ENCODE assay signal across 22 cellular contexts in the genomic region with DNA sequence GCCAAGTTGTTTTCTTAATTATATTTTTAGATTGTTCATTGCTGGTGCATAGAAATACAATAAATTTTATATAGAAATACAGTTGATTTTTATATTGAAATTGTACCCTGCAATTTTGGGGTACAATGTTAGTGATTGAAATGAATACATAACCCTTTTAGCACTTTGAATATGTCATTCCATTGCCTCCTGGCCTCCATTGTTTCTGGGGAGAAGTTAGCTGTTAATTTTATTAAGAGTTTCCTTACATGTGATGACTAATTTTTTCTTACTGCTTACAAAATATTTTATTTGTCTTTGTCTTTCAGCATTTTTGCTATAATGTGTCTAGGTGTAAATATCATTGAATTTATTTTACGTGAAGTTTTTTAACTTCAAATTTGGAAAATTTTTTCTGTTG.
"Had no signal": no experiment of that assay in that cellular context is flagged by ENCODE, and none has a peak within 500 bp of the region (broad histone marks: within the 10 kb centered on the region; RNA-seq: fewer than 3 reads in every experiment).

No MANE protein-coding gene starts in this region.

- H3K4me2 ChIP-seq: KMS-11, SK-N-SH had no signal

- H3K9ac ChIP-seq: KMS-11, SK-N-SH had no signal

- ATAC-seq: K562, Panc1, PC-3 had no signal

- H3K27ac Mint-ChIP-seq: IgD-negative memory B cell had no signal

- H3K4me1 Mint-ChIP-seq: IgD-negative memory B cell had no signal

- H3K4me3 Mint-ChIP-seq: IgD-negative memory B cell had no signal

- H3K27ac ChIP-seq: KMS-11, RWPE1 had no signal

- H3K36me3 Mint-ChIP-seq: IgD-negative memory B cell had no signal

- H3K27me3 Mint-ChIP-seq: IgD-negative memory B cell had no signal

- DNase-seq: NCI-H1092, NCI-H1105 treated with DMSO at 0.1 percent for 48 hours, NCI-H1417 treated with DMSO at 0.1 percent for 48 hours, NCI-H146, NCI-H1694 treated with DMSO at 0.1 percent for 48 hours, NCI-H1930, NCI-H2081, NCI-H2107, NCI-H2227 treated with DMSO at 0.1 percent for 48 hours, NCI-H524, NCI-H526 treated with DMSO at 0.1 percent for 48 hours, NCI-H82, PC-3, SHP77, SK-N-SH, SW 1271, T-helper 1 cell had no signal

- H3K4me3 ChIP-seq: K562 had no signal

- H3K9me3 ChIP-seq: SK-N-SH had no signal
